23 cellular contexts compared by ENCODE assay signal in the genomic region with DNA sequence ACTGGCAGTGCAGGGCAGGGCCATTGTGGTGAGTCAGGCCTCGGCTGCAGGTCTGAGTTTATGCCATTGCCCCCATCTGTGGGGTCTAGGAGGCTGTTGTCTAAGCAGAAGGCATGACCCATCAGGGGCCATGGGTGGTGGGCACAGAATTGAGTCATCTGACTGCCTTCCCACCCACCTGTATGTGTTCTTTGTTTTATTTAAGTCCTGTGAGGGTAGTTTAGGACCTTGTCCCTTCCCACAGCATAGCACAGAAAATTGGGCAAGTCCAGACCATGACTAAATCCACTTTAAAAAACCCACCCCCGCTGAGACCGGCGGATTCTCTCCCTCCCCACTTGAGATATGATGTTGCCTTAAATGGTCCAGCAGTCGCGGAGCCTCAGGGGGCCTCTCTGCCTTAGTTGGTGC. TPM values are rescaled to one million over a fixed set of nuclear protein-coding genes. Genes with fewer than 3 reads are reported as not detected.
DNase-seq lines count a peak whose midpoint lies in the region; ATAC-seq and TF ChIP-seq lines count a peak whose summit lies in the region.
"Had no signal": no experiment of that assay in that cellular context is flagged by ENCODE, and none has a peak within 500 bp of the region (broad histone marks: within the 10 kb centered on the region; RNA-seq: fewer than 3 reads in every experiment).

No MANE protein-coding gene starts in this region.

- H3K18ac ChIP-seq in H9 (ENCODE audit: insufficient read length, low read depth, low read length): no peak overlapping the region

- H4K20me1 ChIP-seq in H9 (ENCODE audit: control insufficient read depth, insufficient read depth, insufficient read length): no peaks in the 10 kb centered on the region

- no peak for TF ChIP-seq CTCF in H9 (conservative IDR thresholded peaks at IDR 0.05)
- no peak for TF ChIP-seq CTCF in nephron progenitor cell (IDR thresholded peaks at IDR 0.05)

- H2BK20ac ChIP-seq in H9 (ENCODE audit: low read depth, low read length, poor library complexity, severe bottlenecking): no peak overlapping the region

- H3K4me3 Mint-ChIP-seq in CD8-positive, alpha-beta memory T cell: peak overlapping the region in 4 of 7 donors; percentile 10 to 78 (median 58)
- H3K4me3 Mint-ChIP-seq in H9 (no peak overlapping the region), nephron progenitor cell (peak overlapping the region; percentile 72)
- H3K4me3 Mint-ChIP-seq in effector memory CD8-positive, alpha-beta T cell: peak overlapping the region; percentile 82 to 84

- no peak overlapping the region for H3K23ac ChIP-seq in H9 (ENCODE audit: insufficient read length, low read depth, low read length)

- no peak overlapping the region for H3K27ac ChIP-seq in CD8-positive, alpha-beta memory T cell (ENCODE audit: low read depth, low read length)
- H3K27ac ChIP-seq in H9 (ENCODE audit: insufficient read length, low read depth, low read length): no peak overlapping the region

- WGBS in H9 (ENCODE audit: extremely low coverage, insufficient read length, low lambda C conversion rate): no CpG with 5 or more reads among the region's 6 CpGs

- no peak overlapping the region for H3K9ac ChIP-seq in H9 (ENCODE audit: extremely low read depth, insufficient read length, low read length)

- H2AK5ac ChIP-seq in H9 (ENCODE audit: insufficient read length, low read length): no peak overlapping the region

- no peaks in the 10 kb centered on the region for H3K27me3 ChIP-seq in CD8-positive, alpha-beta memory T cell (ENCODE audit: insufficient read depth, low read length, poor library complexity, severe bottlenecking)
- peaks cover 3% of the 10 kb centered on the region; the same call in 1 of the 2 replicates for H3K27me3 ChIP-seq in H9 (ENCODE audit: insufficient read depth, low read length)

- no peak overlapping the region for H3K4ac ChIP-seq in H9 (ENCODE audit: low read depth, low read length)

- no peaks in the 10 kb centered on the region for H3K36me3 ChIP-seq in CD8-positive, alpha-beta memory T cell (ENCODE audit: insufficient read depth, low read length)

- CTCF ChIA-PET in CD8-positive, alpha-beta memory T cell (lab: Charles Lee): interaction anchor here (2.2 kb wide), 1 partner anchor 40 kb away, joined by 9 read pairs; no protein-coding TSS in a partner anchor

- H2BK12ac ChIP-seq in H9 (ENCODE audit: insufficient read length, low read depth, low read length): no peak overlapping the region

- no peaks in the 10 kb centered on the region for H3K9me3 Mint-ChIP-seq in CD8-positive, alpha-beta memory T cell
- H3K9me3 Mint-ChIP-seq in H9 (no peaks in the 10 kb centered on the region), nephron progenitor cell (no peaks in the 10 kb centered on the region)
- no peaks in the 10 kb centered on the region for H3K9me3 Mint-ChIP-seq in effector memory CD8-positive, alpha-beta T cell
- H3K9me3 Mint-ChIP-seq: HFFc6; stimulated activated naive CD8-positive, alpha-beta T cell treated with anti-CD3 and anti-CD28 coated beads, Interleukin-15, amount 100 ng/mL, for 72 hours; T-helper 2 cell treated with Interferon-gamma antibody and Interleukin-4, amounts not matched to agents 5 μg/mL and 100 μg/mL, for 36 hours had no signal

- H3K27me3 Mint-ChIP-seq in CD8-positive, alpha-beta memory T cell: peaks cover 16 to 48% of the 10 kb centered on the region in 2 donors
- H3K27me3 Mint-ChIP-seq in H9 (ENCODE audit: low read depth): peaks cover 45% of the 10 kb centered on the region
- H3K27me3 Mint-ChIP-seq in effector memory CD8-positive, alpha-beta T cell: peaks cover 47 to 67% of the 10 kb centered on the region in 2 donors
- peaks cover 19% of the 10 kb centered on the region for H3K27me3 Mint-ChIP-seq in nephron progenitor cell (ENCODE audit: low read depth, poor library complexity)

- POLR2A ChIA-PET in CD8-positive, alpha-beta memory T cell (lab: Charles Lee): no interaction called here

- H2AFZ ChIP-seq in H9 (ENCODE audit: low read length): no peak overlapping the region

- no peak overlapping the region for H3K56ac ChIP-seq in H9 (ENCODE audit: insufficient read length, low read depth, low read length)

- H4K8ac ChIP-seq in H9 (replicated peaks; ENCODE audit: insufficient read length, low read depth, low read length): no peak overlapping the region

- H3K23me2 ChIP-seq in H9 (ENCODE audit: insufficient read length, low read depth, low read length, poor library complexity, severe bottlenecking): peaks cover 4% of the 10 kb centered on the region

- H2BK15ac ChIP-seq in H9 (ENCODE audit: low read depth, low read length): no peak overlapping the region

- no peak overlapping the region for H3K4me2 ChIP-seq in H9 (ENCODE audit: insufficient read depth, insufficient read length, low read length)

- DNase-seq in CD8-positive, alpha-beta memory T cell: no peak
- peak; percentile 8 for DNase-seq in H9
- DNase-seq in effector memory CD8-positive, alpha-beta T cell: no peak
- DNase-seq in nephron progenitor cell: no peak
- DNase-seq in kidney tubule cell (ENCODE audit: low spot score): no peak
- no peak for DNase-seq in GOT3 (lab: John Stamatoyannopoulos, UW)
- DNase-seq: activated naive CD4-positive, alpha-beta T cell treated with Interleukin-2 at 50 U/mL for 16 hours; anterior cingulate cortex; GDM1; HFFc6; hypothalamus; Kasumi-1; kidney glomerular epithelial cell; NCI-H1105; NCI-H2171 treated with DMSO at 0.1 percent for 48 hours; occipital lobe; PC-3; right cardiac atrium had no signal

- no peak overlapping the region for H2BK5ac ChIP-seq in H9 (ENCODE audit: insufficient read length, low read length)

- H3K79me1 ChIP-seq in H9 (ENCODE audit: insufficient read depth, low read depth, low read length, poor library complexity, severe bottlenecking): no peaks in the 10 kb centered on the region

- no peaks in the 10 kb centered on the region for H3K9me3 ChIP-seq in CD8-positive, alpha-beta memory T cell (ENCODE audit: low read length)
- H3K9me3 ChIP-seq in H9 (ENCODE audit: control insufficient read depth, low read depth, low read length): no peaks in the 10 kb centered on the region

- H3T11ph ChIP-seq in H9 (ENCODE audit: low read length): no peak overlapping the region

- H4K5ac ChIP-seq in H9 (ENCODE audit: insufficient read length, low read depth, low read length): no peak overlapping the region

- no peak overlapping the region for H4K91ac ChIP-seq in H9 (ENCODE audit: insufficient read length, low read depth, low read length)

- H3K4me3 ChIP-seq in CD8-positive, alpha-beta memory T cell (ENCODE audit: low read length): no peak overlapping the region

- H3K79me2 ChIP-seq in H9 (ENCODE audit: insufficient read depth, low read length): no peaks in the 10 kb centered on the region

- H2BK120ac ChIP-seq in H9 (ENCODE audit: low read depth, low read length, poor library complexity, severe bottlenecking): no peak overlapping the region

- H3K36me3 Mint-ChIP-seq in CD8-positive, alpha-beta memory T cell: no peaks in the 10 kb centered on the region
- H3K36me3 Mint-ChIP-seq in H9 (ENCODE audit: insufficient read depth in 1 of 3, low read depth in 3 of 3): no peaks in the 10 kb centered on the region
- peaks cover 7% of the 10 kb centered on the region for H3K36me3 Mint-ChIP-seq in effector memory CD8-positive, alpha-beta T cell (ENCODE audit: insufficient read depth)
- peaks cover 7% of the 10 kb centered on the region for H3K36me3 Mint-ChIP-seq in nephron progenitor cell (ENCODE audit: low read depth)

- peaks cover 10% of the 10 kb centered on the region for H3K4me1 ChIP-seq in CD8-positive, alpha-beta memory T cell (ENCODE audit: insufficient read depth, low read length)
- H3K4me1 ChIP-seq in H9 (ENCODE audit: insufficient read depth, low read length): no peaks in the 10 kb centered on the region

- H3K27ac Mint-ChIP-seq in CD8-positive, alpha-beta memory T cell: no peak overlapping the region
- H3K27ac Mint-ChIP-seq in H9: no peak overlapping the region
- H3K27ac Mint-ChIP-seq in effector memory CD8-positive, alpha-beta T cell: no peak overlapping the region
- H3K27ac Mint-ChIP-seq in nephron progenitor cell: peak overlapping the region; percentile 29
- H3K27ac Mint-ChIP-seq: HFFc6; stimulated activated naive CD8-positive, alpha-beta T cell treated with anti-CD3 and anti-CD28 coated beads, Interleukin-15, amount 100 ng/mL, for 72 hours; T-helper 2 cell treated with Interferon-gamma antibody and Interleukin-4, amounts not matched to agents 5 μg/mL and 100 μg/mL, for 36 hours had no signal

- ATAC-seq in effector memory CD8-positive, alpha-beta T cell (replicated peaks): no peak
- no peak for ATAC-seq in GM18868 (IDR thresholded peaks at IDR 0.05; ENCODE audit: unreplicated experiment)
- ATAC-seq in GM19351 (IDR thresholded peaks at IDR 0.05; ENCODE audit: unreplicated experiment): no peak
- ATAC-seq: activated CD4-positive, CD25-positive, alpha-beta regulatory T cell treated with anti-CD3 and anti-CD28 coated beads, Interleukin-2, amount 50 U/mL, for 24 hours; PC-3; right cardiac atrium; stimulated activated naive CD8-positive, alpha-beta T cell treated with anti-CD3 and anti-CD28 coated beads, Interleukin-15, amount 100 ng/mL, for 72 hours had no signal

- no peak overlapping the region for H3K14ac ChIP-seq in H9 (ENCODE audit: insufficient read depth, low read length)

- peaks cover 11 to 22% (median 17%) of the 10 kb centered on the region in 3 donors for H3K4me1 Mint-ChIP-seq in CD8-positive, alpha-beta memory T cell
- H3K4me1 Mint-ChIP-seq in H9: peaks cover 20 to 23% of the 10 kb centered on the region in 2 experiments
- peaks cover 13 to 14% of the 10 kb centered on the region in 2 donors for H3K4me1 Mint-ChIP-seq in effector memory CD8-positive, alpha-beta T cell (ENCODE audit: low read depth in 2 of 2)
- H3K4me1 Mint-ChIP-seq in nephron progenitor cell: peaks cover 50% of the 10 kb centered on the region

RNA-seq across cellular contexts. Expression of a gene that starts 40.3 kb away (rescaled TPM):
- 10 to 100 TPM; 26.2 to 27.9 TPM for total RNA-seq in CD8-positive, alpha-beta memory T cell
- 12.1 TPM for polyA plus RNA-seq in CD8-positive, alpha-beta memory T cell
- total RNA-seq in H9 (2021): 11.7 and 13.6 TPM in 2 replicates

RNA-seq across cellular contexts. Expression of a gene that starts 40.4 kb away (rescaled TPM):
- total RNA-seq in CD8-positive, alpha-beta memory T cell: 1 to 10 TPM; 1.4 to 1.9 TPM
- 0.67 TPM for polyA plus RNA-seq in CD8-positive, alpha-beta memory T cell
- total RNA-seq in H9 (2021): 1.3 and 1.8 TPM in 2 replicates

Comparison
In these comparisons a context has a peak if more than half of its experiments do, and no peak if none do; other contexts are left out.
1. H3K4me3 Mint-ChIP-seq: peak in CD8-positive, alpha-beta memory T cell (4 of 7), effector memory CD8-positive, alpha-beta T cell (2 of 2) and nephron progenitor cell (single experiment); none in H9 (0 of 2).